ENCODE assay signal across 14 cellular contexts in genomic region chr9:89684912-89685636, GRCh38.
DNase-seq lines count a peak whose midpoint lies in the region; ATAC-seq and TF ChIP-seq lines count a peak whose summit lies in the region.
"Had no signal": no experiment of that assay in that cellular context is flagged by ENCODE, and none has a peak within 500 bp of the region (broad histone marks: within the 10 kb centered on the region; RNA-seq: fewer than 3 reads in every experiment).

No MANE protein-coding gene starts in this region.

- H3K27ac ChIP-seq in C4-2B = peak overlapping the region; percentile 67
- H3K27ac ChIP-seq in WERI-Rb-1 = peak overlapping the region; percentile 94
- H3K27ac ChIP-seq in right cardiac atrium (ENCODE audit: low read length) = peak overlapping the region; percentile 97
- peak overlapping the region; percentile 61 for H3K27ac ChIP-seq in psoas muscle
- H3K27ac ChIP-seq: SJSA1, vagina had no signal

- intact Hi-C loops in right cardiac atrium (cut with DNase I) = loop anchor here in 1 of 4 donors (10.0 kb wide), 1 partner anchor 60 kb away; no protein-coding TSS in a partner anchor
- intact Hi-C loops in psoas muscle (cut with DNase I) = loop anchor here in 1 of 2 donors (5.0 to 10.0 kb wide), 2 partner anchors 47 to 190 kb away; no protein-coding TSS in a partner anchor

- H3K4me1 ChIP-seq in right cardiac atrium (ENCODE audit: control insufficient read depth, insufficient read depth, low read length) (peaks cover 8% of the 10 kb centered on the region), psoas muscle (peaks cover 14% of the 10 kb centered on the region)
- H3K4me1 ChIP-seq: SJSA1 had no signal

- DNase-seq in WERI-Rb-1 (no peak), right cardiac atrium (peak; percentile 58 to 89 (median 79)), psoas muscle (peak; percentile 36 to 81), SW480 (ENCODE audit: low spot score) (no peak), NCI-H1694 treated with DMSO at 0.1 percent for 48 hours (lab: John Stamatoyannopoulos, UW) (no peak)
- DNase-seq: activated gamma-delta T cell; naive B cell; NCI-H1930; stimulated activated naive CD4-positive, alpha-beta T cell treated with Interleukin-2 at 50 U/mL for 16 hours had no signal

- no peak overlapping the region for H3K4me3 ChIP-seq in WERI-Rb-1 (ENCODE audit: low read depth, low read length)
- no peak overlapping the region for H3K4me3 ChIP-seq in right cardiac atrium (ENCODE audit: low read length)
- H3K4me3 ChIP-seq in psoas muscle = no peak overlapping the region
- H3K4me3 ChIP-seq: SJSA1, vagina had no signal

- 45% methylated on average over 18 of the region's 18 CpGs for WGBS in right cardiac atrium
- WGBS in psoas muscle, 3 donors = 26 to 46% (median 35%) methylated on average over 18 of the region's 18 CpGs

- ATAC-seq in right cardiac atrium = peak; percentile 86 to 92
- peak; percentile 87 to 90 (median 90) for ATAC-seq in psoas muscle
- ATAC-seq in GM21526 (IDR thresholded peaks at IDR 0.05; ENCODE audit: low FRiP score, unreplicated experiment) = no peak
- no peak for ATAC-seq in GM18861 (IDR thresholded peaks at IDR 0.05; ENCODE audit: unreplicated experiment)

- H3K27me3 ChIP-seq in WERI-Rb-1 (ENCODE audit: insufficient read depth, low read depth, severe bottlenecking) (no peaks in the 10 kb centered on the region), right cardiac atrium (ENCODE audit: control insufficient read depth, insufficient read depth) (no peaks in the 10 kb centered on the region), psoas muscle (ENCODE audit: insufficient read depth in 3 of 3, low read length in 2 of 3) (no peaks in the 10 kb centered on the region)
- H3K27me3 ChIP-seq: SJSA1, vagina had no signal

- H3K9me3 ChIP-seq in WERI-Rb-1 (ENCODE audit: severe bottlenecking) = peaks cover 5% of the 10 kb centered on the region
- H3K9me3 ChIP-seq in right cardiac atrium (ENCODE audit: control insufficient read depth, low read length) = no peaks in the 10 kb centered on the region
- H3K9me3 ChIP-seq in psoas muscle = no peaks in the 10 kb centered on the region
- H3K9me3 ChIP-seq: SJSA1, vagina had no signal

- TF ChIP-seq CTCF in C4-2B (conservative IDR thresholded peaks at IDR 0.05) = no peak
- no peak for TF ChIP-seq CTCF in WERI-Rb-1 (IDR thresholded peaks at IDR 0.05; ENCODE audit: low read depth, low read length)
- TF ChIP-seq CTCF in psoas muscle (IDR thresholded peaks at IDR 0.05) = no peak

- no peaks in the 10 kb centered on the region for H3K36me3 ChIP-seq in WERI-Rb-1
- H3K36me3 ChIP-seq in psoas muscle (ENCODE audit: insufficient read depth in 1 of 2, low read depth in 1 of 2) = no peaks in the 10 kb centered on the region
- H3K36me3 ChIP-seq: SJSA1, vagina had no signal

Comparison
In these comparisons a context has a peak if more than half of its experiments do, and no peak if none do; other contexts are left out.
1. DNase-seq: peak in right cardiac atrium (3 of 3) and psoas muscle (2 of 2); none in WERI-Rb-1 (single experiment), SW480 (single experiment) and NCI-H1694 treated with DMSO at 0.1 percent for 48 hours (single experiment).
2. ATAC-seq: peak in right cardiac atrium (2 of 2) and psoas muscle (4 of 4); none in GM21526 (single experiment) and GM18861 (single experiment).
3. Peak in every context shown above with its lines, with median percentiles within 50 percentile points of each other: H3K27ac ChIP-seq.